In genomic region chr16:75105306-75106061, GRCh38 we compare ENCODE assay signal across 10 cellular contexts. TPM values are rescaled to one million over a fixed set of nuclear protein-coding genes. Genes with fewer than 3 reads are reported as not detected.
A peak's percentile ranks its signal among the peaks of the same experiment; 100 is the strongest.
DNase-seq lines count a peak whose midpoint lies in the region; ATAC-seq and TF ChIP-seq lines count a peak whose summit lies in the region.
"Had no signal": no experiment of that assay in that cellular context is flagged by ENCODE, and none has a peak within 500 bp of the region (broad histone marks: within the 10 kb centered on the region; RNA-seq: fewer than 3 reads in every experiment).

No MANE protein-coding gene starts in this region.

- TF ChIP-seq CTCF in AG10803 (conservative IDR thresholded peaks at IDR 0.05; ENCODE audit: low read length) (no peak), endothelial cell (IDR thresholded peaks at IDR 0.05; ENCODE audit: unreplicated experiment) (no peak)

- peaks cover 73% of the 10 kb centered on the region for H3K4me1 Mint-ChIP-seq in endothelial cell (ENCODE audit: unreplicated experiment)
- peaks cover 46 to 59% of the 10 kb centered on the region in 2 donors for H3K4me1 Mint-ChIP-seq in natural killer cell treated with Interleukin-12 subunit alpha and Interleukin-12 subunit beta and Interleukin-15 and Interleukin-18, amount 100 ng/mL, for 72 hours (ENCODE audit: low read depth in 2 of 2)

- no peak overlapping the region for H3K4me3 ChIP-seq in AG10803 (ENCODE audit: low read length)

- peaks cover 11% of the 10 kb centered on the region for H3K27me3 Mint-ChIP-seq in endothelial cell (ENCODE audit: unreplicated experiment)
- H3K27me3 Mint-ChIP-seq in natural killer cell treated with Interleukin-12 subunit alpha and Interleukin-12 subunit beta and Interleukin-15 and Interleukin-18, amount 100 ng/mL, for 72 hours, result peaks cover 0 to 6% of the 10 kb centered on the region in 2 donors

- no peaks in the 10 kb centered on the region for H3K9me3 Mint-ChIP-seq in endothelial cell (ENCODE audit: unreplicated experiment)
- H3K9me3 Mint-ChIP-seq in natural killer cell treated with Interleukin-12 subunit alpha and Interleukin-12 subunit beta and Interleukin-15 and Interleukin-18, amount 100 ng/mL, for 72 hours, result peaks cover 4% of the 10 kb centered on the region

- peak overlapping the region; percentile 73 for H3K4me3 Mint-ChIP-seq in endothelial cell (ENCODE audit: unreplicated experiment)
- no peak overlapping the region for H3K4me3 Mint-ChIP-seq in natural killer cell treated with Interleukin-12 subunit alpha and Interleukin-12 subunit beta and Interleukin-15 and Interleukin-18, amount 100 ng/mL, for 72 hours

- H3K36me3 Mint-ChIP-seq in endothelial cell (ENCODE audit: low read depth, unreplicated experiment), result peaks cover 46% of the 10 kb centered on the region
- peaks cover 13% of the 10 kb centered on the region for H3K36me3 Mint-ChIP-seq in natural killer cell treated with Interleukin-12 subunit alpha and Interleukin-12 subunit beta and Interleukin-15 and Interleukin-18, amount 100 ng/mL, for 72 hours

- ATAC-seq in natural killer cell treated with Interleukin-12 subunit alpha and Interleukin-12 subunit beta and Interleukin-15 and Interleukin-18, amount 100 ng/mL, for 72 hours, result no peak
- ATAC-seq in GM18868 (IDR thresholded peaks at IDR 0.05; ENCODE audit: unreplicated experiment) (no peak), GM21717 (IDR thresholded peaks at IDR 0.05; ENCODE audit: unreplicated experiment) (no peak)

- DNase-seq in AG10803 (ENCODE audit: low read depth) (peak; percentile 23), NOMO-1 treated with dmso at 0.1 percent for 144 hours (lab: John Stamatoyannopoulos, UW; ENCODE audit: unreplicated experiment) (peak; percentile 55), endothelial cell (ENCODE audit: low spot score) (no peak), iPS-NIHi11 (ENCODE audit: low spot score) (no peak), NCI-H82 (lab: John Stamatoyannopoulos, UW) (no peak)
- DNase-seq in natural killer cell treated with Interleukin-12 subunit alpha and Interleukin-12 subunit beta and Interleukin-15 and Interleukin-18, amount 100 ng/mL, for 72 hours (ENCODE audit: low spot score), result no peak
- DNase-seq: HCEC 1CT, NCI-H187 had no signal

- peak overlapping the region; percentile 85 for H3K27ac Mint-ChIP-seq in endothelial cell (ENCODE audit: unreplicated experiment)
- H3K27ac Mint-ChIP-seq in natural killer cell treated with Interleukin-12 subunit alpha and Interleukin-12 subunit beta and Interleukin-15 and Interleukin-18, amount 100 ng/mL, for 72 hours, result peak overlapping the region; percentile 44 to 84

RNA-seq across cellular contexts. Expression of gene LDHD, which starts 11.1 kb away (rescaled TPM):
- total RNA-seq in endothelial cell (ENCODE audit: unreplicated experiment), result 0.36 TPM
- total RNA-seq in natural killer cell treated with Interleukin-12 subunit alpha and Interleukin-12 subunit beta and Interleukin-15 and Interleukin-18, amount 100 ng/mL, for 72 hours, result 1 to 10 TPM in 1 of 2 donors, under 1 TPM in 1; 0.19 to 1.1 TPM

RNA-seq across cellular contexts. Expression of gene ZFP1, which starts 42.8 kb away (rescaled TPM):
- total RNA-seq in endothelial cell (ENCODE audit: unreplicated experiment), result 12.0 TPM
- 10 to 100 TPM; 11.2 to 16.7 TPM for total RNA-seq in natural killer cell treated with Interleukin-12 subunit alpha and Interleukin-12 subunit beta and Interleukin-15 and Interleukin-18, amount 100 ng/mL, for 72 hours

Comparison
In these comparisons a context has a peak if more than half of its experiments do, and no peak if none do; other contexts are left out.
1. DNase-seq: peak in AG10803 (single experiment) and NOMO-1 treated with dmso at 0.1 percent for 144 hours (single experiment); none in endothelial cell (single experiment), natural killer cell treated with Interleukin-12 subunit alpha and Interleukin-12 subunit beta and Interleukin-15 and Interleukin-18, amount 100 ng/mL, for 72 hours (single experiment), iPS-NIHi11 (single experiment) and NCI-H82 (single experiment).